12 cellular contexts compared by ENCODE assay signal in the genomic region with DNA sequence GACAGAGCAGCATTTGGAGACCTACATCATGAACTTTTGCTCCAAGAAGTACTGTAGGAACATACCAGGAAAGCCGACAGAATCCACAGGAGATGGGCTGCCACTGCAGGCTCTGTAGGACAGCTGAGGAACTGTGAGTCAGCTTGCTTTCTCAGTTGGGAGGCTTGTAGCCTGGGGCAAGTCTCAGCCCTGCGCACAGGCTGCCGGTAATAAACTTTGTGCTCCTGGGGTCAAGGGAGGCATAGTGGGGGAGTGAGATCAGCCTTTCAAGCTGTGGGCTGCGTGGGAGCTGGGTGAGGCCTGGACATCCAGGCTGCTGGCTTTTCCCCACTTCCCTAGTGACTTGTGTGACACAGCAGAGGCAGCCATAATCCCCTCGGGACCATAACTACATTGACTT.
"Had no signal": no experiment of that assay in that cellular context is flagged by ENCODE, and none has a peak within 500 bp of the region (broad histone marks: within the 10 kb centered on the region; RNA-seq: fewer than 3 reads in every experiment).

No MANE protein-coding gene starts in this region.

- H3K4me3 ChIP-seq: lower lobe of right lung, tibial nerve had no signal

- ATAC-seq: esophagus mucosa had no signal

- H3K27ac Mint-ChIP-seq: activated naive CD4-positive, alpha-beta T cell treated with anti-CD3 and anti-CD28 coated beads, Interleukin-2, amount 50 U/mL, for 24 hours; brain; naive B cell had no signal

- H3K36me3 Mint-ChIP-seq: activated naive CD4-positive, alpha-beta T cell treated with anti-CD3 and anti-CD28 coated beads, Interleukin-2, amount 50 U/mL, for 24 hours; brain; naive B cell had no signal

- H3K9me3 ChIP-seq: neutrophil had no signal

- H3K27me3 Mint-ChIP-seq: activated naive CD4-positive, alpha-beta T cell treated with anti-CD3 and anti-CD28 coated beads, Interleukin-2, amount 50 U/mL, for 24 hours; brain; naive B cell had no signal

- H3K36me3 ChIP-seq: lower lobe of right lung, neutrophil, tibial nerve had no signal

- H3K4me1 Mint-ChIP-seq: activated naive CD4-positive, alpha-beta T cell treated with anti-CD3 and anti-CD28 coated beads, Interleukin-2, amount 50 U/mL, for 24 hours; brain; naive B cell had no signal

- H3K27me3 ChIP-seq: neutrophil, tibial nerve had no signal

- H3K4me1 ChIP-seq: lower lobe of right lung, tibial nerve had no signal

- H3K27ac ChIP-seq: lower lobe of right lung, neutrophil, tibial nerve had no signal

- DNase-seq: activated CD4-positive, alpha-beta T cell treated with anti-CD3 and anti-CD28 coated beads, Interleukin-2, amount 50 U/mL, for 4 hours; activated T-cell treated with anti-CD3 and anti-CD28 coated beads, Interleukin-2, amount 50 U/mL, for 1 hour; amniotic stem cell; lower lobe of right lung; naive B cell; small intestine; T-helper 2 cell had no signal

- H3K4me3 Mint-ChIP-seq: activated naive CD4-positive, alpha-beta T cell treated with anti-CD3 and anti-CD28 coated beads, Interleukin-2, amount 50 U/mL, for 24 hours; brain; naive B cell had no signal
